10 cellular contexts compared by ENCODE assay signal in genomic region chr18:22683196-22683676, GRCh38.
DNase-seq lines count a peak whose midpoint lies in the region; ATAC-seq and TF ChIP-seq lines count a peak whose summit lies in the region.
"Had no signal": no experiment of that assay in that cellular context is flagged by ENCODE, and none has a peak within 500 bp of the region (broad histone marks: within the 10 kb centered on the region; RNA-seq: fewer than 3 reads in every experiment).

No MANE protein-coding gene starts in this region.

- no peak for TF ChIP-seq CTCF in AG09319 (IDR thresholded peaks at IDR 0.05; ENCODE audit: low read depth, low read length)
- no peak for TF ChIP-seq CTCF in mesothelial cell of epicardium (IDR thresholded peaks at IDR 0.05; ENCODE audit: unreplicated experiment)
- TF ChIP-seq CTCF in CD8-positive, alpha-beta T cell (IDR thresholded peaks at IDR 0.05): no peak

- H3K27me3 Mint-ChIP-seq in mesothelial cell of epicardium (ENCODE audit: low read depth): peaks cover 11% of the 10 kb centered on the region
- H3K27me3 Mint-ChIP-seq in CD8-positive, alpha-beta T cell (ENCODE audit: low read depth): peaks cover 18% of the 10 kb centered on the region

- H3K36me3 ChIP-seq in CD8-positive, alpha-beta T cell (ENCODE audit: insufficient read depth, low read length): no peaks in the 10 kb centered on the region
- H3K36me3 ChIP-seq: HAP-1 had no signal

- no peaks in the 10 kb centered on the region for H3K4me1 ChIP-seq in CD8-positive, alpha-beta T cell (ENCODE audit: insufficient read depth, low read length)
- H3K4me1 ChIP-seq: HAP-1 had no signal

- CTCF ChIA-PET in CD8-positive, alpha-beta T cell (lab: Charles Lee): no interaction called here

- H3K9me3 Mint-ChIP-seq in mesothelial cell of epicardium: peaks cover 16% of the 10 kb centered on the region
- H3K9me3 Mint-ChIP-seq in CD8-positive, alpha-beta T cell: no peaks in the 10 kb centered on the region

- H3K4me3 Mint-ChIP-seq in mesothelial cell of epicardium: no peak overlapping the region
- H3K4me3 Mint-ChIP-seq in CD8-positive, alpha-beta T cell: no peak overlapping the region

- H3K36me3 Mint-ChIP-seq in mesothelial cell of epicardium: peaks cover 5% of the 10 kb centered on the region
- H3K36me3 Mint-ChIP-seq in CD8-positive, alpha-beta T cell: no peaks in the 10 kb centered on the region

- no peak overlapping the region for H3K27ac ChIP-seq in CD8-positive, alpha-beta T cell (ENCODE audit: low read depth, low read length)

- no peak overlapping the region for H3K4me3 ChIP-seq in CD8-positive, alpha-beta T cell (ENCODE audit: low read depth, low read length)
- H3K4me3 ChIP-seq: HAP-1 had no signal

- no peaks in the 10 kb centered on the region for H3K9me3 ChIP-seq in CD8-positive, alpha-beta T cell (ENCODE audit: low read length)

- H3K4me1 Mint-ChIP-seq in mesothelial cell of epicardium: peaks cover 49% of the 10 kb centered on the region
- H3K4me1 Mint-ChIP-seq in CD8-positive, alpha-beta T cell (ENCODE audit: low read depth): no peaks in the 10 kb centered on the region

- DNase-seq in AG09319 (ENCODE audit: extremely low read depth, low read depth): peak; percentile 75
- peak; percentile 81 for DNase-seq in NCI-H2029 treated with DMSO at 0.1 percent for 48 hours (lab: John Stamatoyannopoulos, UW)
- DNase-seq in dedifferentiated amniotic fluid mesenchymal stem cell (ENCODE audit: extremely low spot score): peak; percentile 77
- DNase-seq in mesothelial cell of epicardium (ENCODE audit: low spot score in 2 of 2, unreplicated experiment in 2 of 2): peak; percentile 90 to 94
- no peak for DNase-seq in stimulated activated CD4-positive, alpha-beta T cell treated with anti-CD3 and anti-CD28 coated beads, Interleukin-4, amount 100 ng/mL, for 4 hours
- DNase-seq in UCSD-AML1 (lab: John Stamatoyannopoulos, UW; ENCODE audit: unreplicated experiment): no peak
- no peak for DNase-seq in CD8-positive, alpha-beta T cell
- DNase-seq in retina: no peak
- DNase-seq: NCI-H524 treated with DMSO at 0.1 percent for 48 hours had no signal

- no peaks in the 10 kb centered on the region for H3K27me3 ChIP-seq in CD8-positive, alpha-beta T cell (ENCODE audit: insufficient read depth, low read length)

- no peak for ATAC-seq in CD8-positive, alpha-beta T cell

- H3K27ac Mint-ChIP-seq in mesothelial cell of epicardium: peak overlapping the region; percentile 95
- no peak overlapping the region for H3K27ac Mint-ChIP-seq in CD8-positive, alpha-beta T cell

- intact Hi-C loops in CD8-positive, alpha-beta T cell (cut with DNase I, micrococcal nuclease): no loop called here

- POLR2A ChIA-PET in CD8-positive, alpha-beta T cell (lab: Charles Lee): no interaction called here

Comparison
In these comparisons a context has a peak if more than half of its experiments do, and no peak if none do; other contexts are left out.
1. DNase-seq: peak in AG09319 (single experiment), NCI-H2029 treated with DMSO at 0.1 percent for 48 hours (single experiment), dedifferentiated amniotic fluid mesenchymal stem cell (single experiment) and mesothelial cell of epicardium (2 of 2); none in stimulated activated CD4-positive, alpha-beta T cell treated with anti-CD3 and anti-CD28 coated beads, Interleukin-4, amount 100 ng/mL, for 4 hours (0 of 2), UCSD-AML1 (single experiment), CD8-positive, alpha-beta T cell (0 of 7) and retina (single experiment).